ENCODE assay signal across 19 cellular contexts in the genomic region with DNA sequence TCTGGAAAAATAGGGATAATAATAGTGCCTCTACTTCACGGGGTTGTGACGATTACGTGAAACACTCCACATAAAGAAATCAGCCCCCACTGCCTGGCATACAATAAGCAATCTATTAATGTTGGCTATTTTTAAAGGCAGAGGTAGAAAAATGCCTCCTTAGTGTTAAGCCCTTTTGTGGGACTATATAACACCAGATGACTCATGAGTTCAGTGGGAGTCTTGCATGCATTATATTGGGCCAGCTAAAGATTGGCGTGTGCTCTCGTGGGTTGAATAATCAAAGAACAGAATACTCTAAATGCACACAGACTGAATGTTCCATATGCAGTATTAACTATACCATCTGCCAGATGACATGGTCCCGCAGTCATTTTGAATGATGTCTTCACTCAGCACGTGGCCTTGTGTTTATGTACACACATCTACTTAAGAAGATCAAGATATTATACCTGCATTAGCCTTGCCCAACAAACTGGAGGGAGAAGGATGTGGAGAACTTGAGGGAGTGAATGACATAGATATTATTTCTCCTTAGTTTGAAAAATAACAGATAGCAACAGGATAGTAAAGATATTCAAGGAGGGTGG.
"Had no signal": no experiment of that assay in that cellular context is flagged by ENCODE, and none has a peak within 500 bp of the region (broad histone marks: within the 10 kb centered on the region; RNA-seq: fewer than 3 reads in every experiment).

No MANE protein-coding gene starts in this region.

- H3K4me2 ChIP-seq: smooth muscle cell had no signal

- H3K27me3 ChIP-seq: brain microvascular endothelial cell, esophagus squamous epithelium, hepatocyte, right lobe of liver, testis, upper lobe of left lung had no signal

- H2AFZ ChIP-seq: hepatocyte, parathyroid adenoma had no signal

- H3K9me3 ChIP-seq: esophagus squamous epithelium, right lobe of liver, testis, upper lobe of left lung had no signal

- H3K9ac ChIP-seq: parathyroid adenoma had no signal

- H3K79me2 ChIP-seq: hepatocyte, parathyroid adenoma had no signal

- DNase-seq: activated CD4-positive, alpha-beta T cell treated with anti-CD3 and anti-CD28 coated beads, Interleukin-2, amount 50 U/mL, for 4 hours; activated gamma-delta T cell; amygdala; brain microvascular endothelial cell; central memory CD4-positive, alpha-beta T cell; cortex of kidney; esophagus squamous epithelium; left cardiac atrium; mesenchymal stem cell; naive thymus-derived CD4-positive, alpha-beta T cell; right lobe of liver; stimulated activated CD4-positive, alpha-beta T cell treated with anti-CD3 and anti-CD28 coated beads, Interleukin-4, amount 100 ng/mL, for 1 hour; T-helper 2 cell; testis had no signal

- H3K4me3 ChIP-seq: esophagus squamous epithelium, hepatocyte, right lobe of liver, smooth muscle cell, testis, upper lobe of left lung had no signal

- FAIRE-seq: islet of Langerhans had no signal

- H3K36me3 ChIP-seq: brain microvascular endothelial cell, esophagus squamous epithelium, right lobe of liver, upper lobe of left lung had no signal

- H3K4me1 ChIP-seq: parathyroid adenoma, right lobe of liver had no signal

- H3K27ac ChIP-seq: brain microvascular endothelial cell, esophagus squamous epithelium, parathyroid adenoma, right lobe of liver, testis, upper lobe of left lung had no signal

- ATAC-seq: left cardiac atrium; naive thymus-derived CD4-positive, alpha-beta T cell; right lobe of liver had no signal
